In genomic region chr2:219031005-219031738, GRCh38 we compare ENCODE assay signal across 30 cellular contexts. TPM values are rescaled to one million over a fixed set of nuclear protein-coding genes. Genes with fewer than 3 reads are reported as not detected.
"Had no signal": no experiment of that assay in that cellular context is flagged by ENCODE, and none has a peak within 500 bp of the region (broad histone marks: within the 10 kb centered on the region; RNA-seq: fewer than 3 reads in every experiment).

No MANE protein-coding gene starts in this region.

- H3K4me2 ChIP-seq: SK-N-SH had no signal

- H3K27ac ChIP-seq: ascending aorta, cardiac muscle cell, SJSA1 had no signal

- H3K4me1 ChIP-seq: ascending aorta, SJSA1 had no signal

- ATAC-seq: activated CD8-positive, alpha-beta T cell treated with anti-CD3 and anti-CD28 coated beads for 36 hours; activated T-cell treated with anti-CD3 and anti-CD28 coated beads, Interleukin-2, amount 50 U/mL, for 72 hours; activated T-helper 17 cell treated with anti-CD3 and anti-CD28 coated beads, Interleukin-2, amount 50 U/mL, for 72 hours; Panc1 had no signal

- H3K9ac ChIP-seq: SK-N-SH had no signal

- H3K36me3 ChIP-seq: ascending aorta, cardiac muscle cell, SJSA1 had no signal

- FAIRE-seq: TTC549 had no signal

- H3K27me3 ChIP-seq: ascending aorta had no signal

- DNase-seq: activated CD4-positive, alpha-beta T cell treated with anti-CD3 and anti-CD28 coated beads, Interleukin-2, amount 10 ng/mL, durations not matched to agents 24 days and 14 days; activated CD4-positive, alpha-beta T cell treated with anti-CD3 and anti-CD28 coated beads, Interleukin-2, amount 50 U/mL, for 4 hours; activated CD8-positive, alpha-beta T cell treated with anti-CD3 and anti-CD28 coated beads for 36 hours; activated effector memory CD4-positive, alpha-beta T cell treated with anti-CD3 and anti-CD28 coated beads, Interleukin-2, amount 50 U/mL, for 16 hours; activated naive CD4-positive, alpha-beta T cell treated with Interleukin-2 at 50 U/mL for 16 hours; activated naive CD8-positive, alpha-beta T cell treated with anti-CD3 and anti-CD28 coated beads, Interleukin-2, amount 10 ng/mL, durations not matched to agents 7 days and 5 days; activated T-cell treated with anti-CD3 and anti-CD28 coated beads, Interleukin-2, amount 50 U/mL, for 1 hour; activated T-cell treated with anti-CD3 and anti-CD28 coated beads, Interleukin-2, amount 50 U/mL, for 72 hours; amygdala; Karpas-422; NCI-H1105 treated with DMSO at 0.1 percent for 48 hours; NCI-H1436; NCI-H1694; NCI-H1930; NCI-H2081 treated with DMSO at 0.1 percent for 48 hours; NCI-H226; NCI-H446 treated with DMSO at 0.1 percent for 48 hours; NCI-H524; NCI-H69; SHP77 treated with DMSO at 0.1 percent for 48 hours; SK-N-SH had no signal

- H3K9me3 ChIP-seq: ascending aorta, SJSA1, SK-N-SH had no signal

- H3K4me3 ChIP-seq: ascending aorta, cardiac muscle cell, SJSA1 had no signal

RNA-seq across cellular contexts. Expression of gene CFAP65, which starts 10.1 kb away (rescaled TPM):
- total RNA-seq: activated CD4-positive, alpha-beta T cell treated with anti-CD3 and anti-CD28 coated beads, Interleukin-2, amount 10 ng/mL, durations not matched to agents 24 days and 14 days; activated CD8-positive, alpha-beta memory T cell treated with anti-CD3 and anti-CD28 coated beads for 36 hours; activated CD8-positive, alpha-beta T cell treated with anti-CD3 and anti-CD28 coated beads for 36 hours; activated naive CD8-positive, alpha-beta T cell treated with anti-CD3 and anti-CD28 coated beads, Interleukin-2, amount 10 ng/mL, durations not matched to agents 7 days and 5 days; activated T-cell treated with anti-CD3 and anti-CD28 coated beads, Interleukin-2, amount 50 U/mL, for 72 hours; activated T-helper 17 cell treated with anti-CD3 and anti-CD28 coated beads, Interleukin-2, amount 50 U/mL, for 72 hours; ascending aorta; MCF 10A; SJSA1 had no signal

RNA-seq across cellular contexts. Expression of gene IHH, which starts 29.5 kb away (rescaled TPM):
- total RNA-seq: activated CD4-positive, alpha-beta T cell treated with anti-CD3 and anti-CD28 coated beads, Interleukin-2, amount 10 ng/mL, durations not matched to agents 24 days and 14 days; activated CD8-positive, alpha-beta memory T cell treated with anti-CD3 and anti-CD28 coated beads for 36 hours; activated CD8-positive, alpha-beta T cell treated with anti-CD3 and anti-CD28 coated beads for 36 hours; activated naive CD8-positive, alpha-beta T cell treated with anti-CD3 and anti-CD28 coated beads, Interleukin-2, amount 10 ng/mL, durations not matched to agents 7 days and 5 days; ascending aorta; cardiac muscle cell; MCF 10A; RPMI7951 had no signal
- polyA plus RNA-seq: cardiac muscle cell had no signal

RNA-seq across cellular contexts. Expression of gene CRYBA2, which starts 38.0 kb away (rescaled TPM):
- total RNA-seq: activated CD4-positive, alpha-beta T cell treated with anti-CD3 and anti-CD28 coated beads, Interleukin-2, amount 10 ng/mL, durations not matched to agents 24 days and 14 days; activated CD8-positive, alpha-beta memory T cell treated with anti-CD3 and anti-CD28 coated beads for 36 hours; activated CD8-positive, alpha-beta T cell treated with anti-CD3 and anti-CD28 coated beads for 36 hours; activated naive CD8-positive, alpha-beta T cell treated with anti-CD3 and anti-CD28 coated beads, Interleukin-2, amount 10 ng/mL, durations not matched to agents 7 days and 5 days; activated T-cell treated with anti-CD3 and anti-CD28 coated beads, Interleukin-2, amount 50 U/mL, for 72 hours; activated T-helper 17 cell treated with anti-CD3 and anti-CD28 coated beads, Interleukin-2, amount 50 U/mL, for 72 hours; ascending aorta; cardiac muscle cell; MCF 10A; RPMI7951; SJSA1 had no signal
- polyA plus RNA-seq: cardiac muscle cell, SK-N-SH had no signal

RNA-seq across cellular contexts. Expression of gene FEV, which starts 46.2 kb away (rescaled TPM):
- total RNA-seq: activated CD4-positive, alpha-beta T cell treated with anti-CD3 and anti-CD28 coated beads, Interleukin-2, amount 10 ng/mL, durations not matched to agents 24 days and 14 days; activated CD8-positive, alpha-beta memory T cell treated with anti-CD3 and anti-CD28 coated beads for 36 hours; activated CD8-positive, alpha-beta T cell treated with anti-CD3 and anti-CD28 coated beads for 36 hours; activated naive CD8-positive, alpha-beta T cell treated with anti-CD3 and anti-CD28 coated beads, Interleukin-2, amount 10 ng/mL, durations not matched to agents 7 days and 5 days; activated T-cell treated with anti-CD3 and anti-CD28 coated beads, Interleukin-2, amount 50 U/mL, for 72 hours; activated T-helper 17 cell treated with anti-CD3 and anti-CD28 coated beads, Interleukin-2, amount 50 U/mL, for 72 hours; ascending aorta; cardiac muscle cell; MCF 10A; RPMI7951; SJSA1 had no signal
- polyA plus RNA-seq: cardiac muscle cell had no signal
